ENCODE assay signal across 9 cellular contexts in the genomic region with DNA sequence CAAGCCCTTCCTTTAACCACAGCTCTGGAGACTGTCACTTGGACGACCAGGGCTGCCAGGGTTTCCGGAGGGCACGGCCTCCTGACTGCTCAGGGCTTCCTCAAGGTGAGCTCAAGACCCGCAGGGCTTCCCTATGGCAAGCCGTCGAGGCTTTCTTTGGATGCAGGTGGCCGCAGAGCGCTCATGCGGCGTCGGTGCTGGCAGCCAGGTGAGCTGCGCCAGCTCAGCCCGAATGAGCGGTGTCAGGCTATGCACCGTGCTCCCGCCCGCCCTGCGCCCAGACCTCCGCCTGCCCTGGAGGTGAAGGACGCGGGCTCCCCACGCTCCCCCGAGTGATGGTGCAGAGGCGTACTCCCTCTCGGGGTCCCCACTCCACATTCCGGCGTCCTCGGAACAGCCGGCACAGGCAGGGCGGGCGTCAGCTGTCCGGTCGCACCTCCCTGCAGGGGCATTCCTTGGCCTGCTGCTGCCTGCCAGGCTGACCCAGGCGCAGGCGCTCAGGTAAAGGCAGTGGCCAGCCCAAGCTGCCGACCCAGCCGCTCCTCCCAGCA. TPM values are rescaled to one million over a fixed set of nuclear protein-coding genes. Genes with fewer than 3 reads are reported as not detected.
DNase-seq lines count a peak whose midpoint lies in the region; ATAC-seq lines count a peak whose summit lies in the region.
"Had no signal": no experiment of that assay in that cellular context is flagged by ENCODE, and none has a peak within 500 bp of the region (broad histone marks: within the 10 kb centered on the region; RNA-seq: fewer than 3 reads in every experiment).

No MANE protein-coding gene starts in this region.

- peak overlapping the region in 2 of 3 donors; percentile 61 to 76 for H3K9ac ChIP-seq in skeletal muscle tissue (ENCODE audit: low read depth in 1 of 3, low read length in 3 of 3)

- peaks cover 0 to 15% (median 11%) of the 10 kb centered on the region in 3 donors for H3K27me3 ChIP-seq in skeletal muscle tissue (ENCODE audit: control insufficient read depth in 3 of 3, insufficient read depth in 3 of 3, low read length in 3 of 3)

- no peaks in the 10 kb centered on the region for H3K9me3 ChIP-seq in skeletal muscle tissue (ENCODE audit: control insufficient read depth in 3 of 3, low read length in 3 of 3)

- DNase-seq in HT-29 (ENCODE audit: low spot score) = peak; percentile 55
- DNase-seq in left colon = no peak
- DNase-seq in DMS153 (lab: John Stamatoyannopoulos, UW) = no peak
- DNase-seq in T-helper 1 cell = no peak
- DNase-seq in NCI-H187 treated with DMSO at 0.1 percent for 48 hours (lab: John Stamatoyannopoulos, UW) = no peak

- H3K36me3 ChIP-seq in skeletal muscle tissue (ENCODE audit: control insufficient read depth in 3 of 3, insufficient read depth in 3 of 3, low read length in 3 of 3) = no peaks in the 10 kb centered on the region

- ATAC-seq in left colon (peak; percentile 59), HG02678 (IDR thresholded peaks at IDR 0.05; ENCODE audit: unreplicated experiment) (no peak)

- H3K4me1 ChIP-seq in skeletal muscle tissue (ENCODE audit: control insufficient read depth in 3 of 3, insufficient read depth in 3 of 3, low read length in 3 of 3) = peaks cover 15 to 18% (median 15%) of the 10 kb centered on the region in 3 donors

- intact Hi-C loops in left colon (cut with DNase I, micrococcal nuclease) = no loop called here

- peak overlapping the region; percentile 29 for H3K27ac ChIP-seq in cingulate gyrus (ENCODE audit: low read depth, low read length)
- H3K27ac ChIP-seq in skeletal muscle tissue (ENCODE audit: low read depth, low read length) = no peak overlapping the region

- H3K4me3 ChIP-seq in skeletal muscle tissue (ENCODE audit: low read length in 3 of 3) = peak overlapping the region; percentile 71 to 78 (median 74)

RNA-seq across cellular contexts. Expression of a gene that starts 20.8 kb away (rescaled TPM):
- not detected in 2 replicates for total RNA-seq in HT-29 (2014; rRNA removed; shearing (Covaris generic))
- total RNA-seq in left colon (10 to 100 TPM in 1 of 2 donors, 1 to 10 TPM in 1; 8.3 to 29.8 TPM), skeletal muscle tissue (499 TPM)

RNA-seq across cellular contexts. Expression of a gene that starts 33.0 kb away (rescaled TPM):
- total RNA-seq in HT-29 (2014; rRNA removed; shearing (Covaris generic)) = not detected in 2 replicates
- total RNA-seq in left colon = under 1 TPM in 1 of 2 donors, not detected in 1; 0.34 TPM
- total RNA-seq in skeletal muscle tissue = 2.1 TPM
- total RNA-seq: activated CD8-positive, alpha-beta memory T cell treated with anti-CD3 and anti-CD28 coated beads for 36 hours had no signal

Comparison
In these comparisons a context has a peak if more than half of its experiments do, and no peak if none do; other contexts are left out.
1. RNA of a gene that starts 20.8 kb away (total RNA-seq): 499 TPM in skeletal muscle tissue (single experiment); 8.3 to 29.8 TPM in left colon and not detected in HT-29; every median in the first group is over 10 times any median in the second.